Comparison of ENCODE assay signal across 8 cellular contexts in genomic region chr7:101857358-101857794, GRCh38. TPM values are rescaled to one million over a fixed set of nuclear protein-coding genes. Genes with fewer than 3 reads are reported as not detected.
DNase-seq lines count a peak whose midpoint lies in the region; ATAC-seq, FAIRE-seq and TF ChIP-seq lines count a peak whose summit lies in the region.

No MANE protein-coding gene starts in this region.

- TF ChIP-seq EP300 in HepG2 (IDR thresholded peaks at IDR 0.05; ENCODE audit: low read depth in 2 of 2, low read length in 2 of 2) (no peak), HepG2 (CRISPR knock-in tag; IDR thresholded peaks at IDR 0.05; ENCODE audit: borderline replicate concordance) (no peak)

- DNase-seq in CD8-positive, alpha-beta T cell = no peak
- no peak for DNase-seq in PC-3
- DNase-seq in HepG2 (ENCODE audit: low spot score) = no peak
- DNase-seq in NCI-H510A (lab: John Stamatoyannopoulos, UW) = no peak
- DNase-seq in NCI-H2029 treated with DMSO at 0.1 percent for 48 hours (lab: John Stamatoyannopoulos, UW) = no peak
- no peak for DNase-seq in D341Med (ENCODE audit: low spot score)
- DNase-seq in mesendoderm = no peak

- H3K79me2 ChIP-seq in PC-3 (ENCODE audit: low read length) (peaks cover 88% of the 10 kb centered on the region), HepG2 (ENCODE audit: insufficient read depth, low read length) (peaks cover 70% of the 10 kb centered on the region), mesendoderm (ENCODE audit: control insufficient read depth, insufficient read depth, low read length) (peaks cover 92% of the 10 kb centered on the region)

- H3K9me3 Mint-ChIP-seq in CD8-positive, alpha-beta T cell = no peaks in the 10 kb centered on the region

- peaks cover 7% of the 10 kb centered on the region for H3K79me1 ChIP-seq in mesendoderm (ENCODE audit: low read length)

- H2BK15ac ChIP-seq in mesendoderm (replicated peaks; ENCODE audit: low read depth) = no peak overlapping the region

- no peaks in the 10 kb centered on the region for H3K9me3 ChIP-seq in CD8-positive, alpha-beta T cell (ENCODE audit: low read length)
- H3K9me3 ChIP-seq in PC-3 (ENCODE audit: low read length) (no peaks in the 10 kb centered on the region), HepG2 (ENCODE audit: low read length) (no peaks in the 10 kb centered on the region)

- BruUV-seq in PC-3 (replicated peaks; lab: Mats Ljungman, UMichigan) (TSS peak; percentile 25), HepG2 (replicated peaks; lab: Mats Ljungman, UMichigan) (no TSS peak)

- peak overlapping the region; percentile 99 for H3K27ac Mint-ChIP-seq in CD8-positive, alpha-beta T cell

- no peaks in the 10 kb centered on the region for H3K27me3 ChIP-seq in CD8-positive, alpha-beta T cell (ENCODE audit: insufficient read depth, low read length)
- no peaks in the 10 kb centered on the region for H3K27me3 ChIP-seq in PC-3 (ENCODE audit: low read length)
- no peaks in the 10 kb centered on the region for H3K27me3 ChIP-seq in HepG2 (ENCODE audit: control insufficient read depth in 1 of 2, insufficient read depth in 2 of 2, low read length in 2 of 2)
- no peaks in the 10 kb centered on the region for H3K27me3 ChIP-seq in mesendoderm (ENCODE audit: insufficient read depth, low read length, poor library complexity)

- H3K36me3 ChIP-seq in CD8-positive, alpha-beta T cell (ENCODE audit: insufficient read depth, low read length) = no peaks in the 10 kb centered on the region
- H3K36me3 ChIP-seq in PC-3 (ENCODE audit: low read depth, low read length) (no peaks in the 10 kb centered on the region), HepG2 (replicated peaks in 1 of 2; ENCODE audit: control insufficient read depth in 1 of 2, insufficient read depth in 2 of 2, low read length in 2 of 2) (no peaks in the 10 kb centered on the region), mesendoderm (ENCODE audit: control insufficient read depth, insufficient read depth, low read length) (no peaks in the 10 kb centered on the region)

- peak overlapping the region; percentile 99 for H3K4me3 Mint-ChIP-seq in CD8-positive, alpha-beta T cell

- CTCF ChIA-PET in CD8-positive, alpha-beta T cell (lab: Charles Lee) = interaction anchor here (0.7 to 1.8 kb wide), 7 partner anchors 9 to 315 kb away, joined by 3 to 4 read pairs (median 3); no protein-coding TSS in a partner anchor
- CTCF ChIA-PET in PC-3 (lab: Charles Lee) = interaction anchor here (1.0 kb wide), 1 partner anchor 25 kb away, joined by 6 read pairs; no protein-coding TSS in a partner anchor
- CTCF ChIA-PET in HepG2 (lab: Yijun Ruan, JAX; ENCODE audit: low intra/inter-chr PET ratio, low total read pairs) = interaction anchor here (1.4 kb wide), 1 partner anchor 26 kb away, joined by 3 read pairs; no protein-coding TSS in a partner anchor

- H3K9me2 ChIP-seq in PC-3 (replicated peaks; ENCODE audit: low read length) = no peaks in the 10 kb centered on the region

- no peak overlapping the region for H3K23ac ChIP-seq in mesendoderm (ENCODE audit: low read length)

- H3K27ac ChIP-seq in CD8-positive, alpha-beta T cell (ENCODE audit: low read depth, low read length) = peak overlapping the region; percentile 62
- H3K27ac ChIP-seq in PC-3 (ENCODE audit: low read length) (peak overlapping the region; percentile 90), HepG2 (ENCODE audit: extremely low read length, insufficient read depth, low read length) (peak overlapping the region; percentile 29), mesendoderm (ENCODE audit: low read depth, low read length) (no peak overlapping the region)

- no peak overlapping the region for H2AFZ ChIP-seq in PC-3 (ENCODE audit: low read length)
- no peak overlapping the region for H2AFZ ChIP-seq in HepG2 (ENCODE audit: low read length)

- no peak overlapping the region for H3K56ac ChIP-seq in mesendoderm (ENCODE audit: low read length)

- no peak for TF ChIP-seq RAD21 in HepG2 (CRISPR knock-in tag; IDR thresholded peaks at IDR 0.05)

- ATAC-seq in CD8-positive, alpha-beta T cell = peak; percentile 6
- peak; percentile 21 for ATAC-seq in GM21367 (IDR thresholded peaks at IDR 0.05; ENCODE audit: unreplicated experiment)
- ATAC-seq in PC-3 = no peak
- ATAC-seq in HepG2 = no peak

- peak overlapping the region; percentile 69 for H3K4me3 ChIP-seq in CD8-positive, alpha-beta T cell (ENCODE audit: low read depth, low read length)
- H3K4me3 ChIP-seq in PC-3 (ENCODE audit: low read length) (peak overlapping the region; percentile 41; the same call in 1 of the 2 replicates), HepG2 (replicated peaks in 1 of 3; ENCODE audit: insufficient read depth in 1 of 3, low read depth in 2 of 3, low read length in 3 of 3) (no peak overlapping the region), mesendoderm (ENCODE audit: low read length) (no peak overlapping the region)

- H2BK5ac ChIP-seq in mesendoderm (ENCODE audit: low read length) = no peak overlapping the region

- no peak for FAIRE-seq in HepG2 (lab: Jason Lieb, UNC)

- POLR2A ChIA-PET in CD8-positive, alpha-beta T cell (lab: Charles Lee) = interaction anchor here (1.1 to 1.9 kb wide), 2 partner anchors 16 to 43 kb away, joined by 4 to 5 read pairs; no protein-coding TSS in a partner anchor
- POLR2A ChIA-PET in PC-3 (lab: Charles Lee; ENCODE audit: unreplicated experiment) (interaction anchor here (0.9 to 1.0 kb wide), 2 partner anchors 13 to 25 kb away, joined by 5 to 6 read pairs; no protein-coding TSS in a partner anchor), HepG2 (lab: Yijun Ruan, JAX) (interaction anchor here (0.9 to 2.1 kb wide), 6 partner anchors 8 to 264 kb away, joined by 3 to 9 read pairs (median 6); partner anchors contain the start of gene CUX1)

- peaks cover 50% of the 10 kb centered on the region for H3K4me1 Mint-ChIP-seq in CD8-positive, alpha-beta T cell (ENCODE audit: low read depth)

- H2BK120ac ChIP-seq in mesendoderm (ENCODE audit: low read depth, low read length) = no peak overlapping the region

- peak overlapping the region; percentile 65 for H3K9ac ChIP-seq in PC-3 (ENCODE audit: low read length)
- H3K9ac ChIP-seq in HepG2 (ENCODE audit: insufficient read depth, low read depth, low read length) = no peak overlapping the region
- no peak overlapping the region for H3K9ac ChIP-seq in mesendoderm (ENCODE audit: low read length)

- H3K18ac ChIP-seq in mesendoderm (ENCODE audit: low read length) = no peak overlapping the region

- no peak for TF ChIP-seq CTCF in CD8-positive, alpha-beta T cell (IDR thresholded peaks at IDR 0.05)
- no peak for TF ChIP-seq CTCF in PC-3 (conservative IDR thresholded peaks at IDR 0.05; ENCODE audit: low read depth, low read length)
- TF ChIP-seq CTCF in HepG2 (CRISPR knock-in tag; IDR thresholded peaks at IDR 0.05) = no peak

- no peak overlapping the region for H4K5ac ChIP-seq in mesendoderm (ENCODE audit: low read length)

- peaks cover 20% of the 10 kb centered on the region for H3K4me1 ChIP-seq in CD8-positive, alpha-beta T cell (ENCODE audit: insufficient read depth, low read length)
- H3K4me1 ChIP-seq in PC-3 (ENCODE audit: insufficient read depth, low read length) = peaks cover 23% of the 10 kb centered on the region
- peaks cover 74% of the 10 kb centered on the region for H3K4me1 ChIP-seq in HepG2 (ENCODE audit: insufficient read depth, low read length)
- H3K4me1 ChIP-seq in mesendoderm (ENCODE audit: control insufficient read depth, low read depth, low read length) = peaks cover 18% of the 10 kb centered on the region

- H2AK5ac ChIP-seq in mesendoderm (ENCODE audit: low read length) = no peak overlapping the region

- TF ChIP-seq POLR2A in HepG2 (IDR thresholded peaks at IDR 0.05; ENCODE audit: insufficient read depth in 1 of 2, low read depth in 2 of 2, low read length in 2 of 2) = no peak

- peak overlapping the region; percentile 56 for H3K4me2 ChIP-seq in PC-3 (ENCODE audit: low read length)
- peak overlapping the region; percentile 97 for H3K4me2 ChIP-seq in HepG2 (ENCODE audit: low read depth, low read length)
- no peak overlapping the region for H3K4me2 ChIP-seq in mesendoderm (ENCODE audit: low read length)

- H4K20me1 ChIP-seq in PC-3 (ENCODE audit: low read length) (no peaks in the 10 kb centered on the region), HepG2 (ENCODE audit: insufficient read depth, low read length) (peaks cover 32% of the 10 kb centered on the region)

- no peaks in the 10 kb centered on the region for H3K27me3 Mint-ChIP-seq in CD8-positive, alpha-beta T cell (ENCODE audit: low read depth)

- no peaks in the 10 kb centered on the region for H3F3A ChIP-seq in PC-3 (ENCODE audit: low read length, unreplicated experiment)

- no peak overlapping the region for H3K4ac ChIP-seq in mesendoderm (ENCODE audit: low read depth, low read length)

- H3K36me3 Mint-ChIP-seq in CD8-positive, alpha-beta T cell = peaks cover 3% of the 10 kb centered on the region

- no peak overlapping the region for H4K8ac ChIP-seq in mesendoderm (ENCODE audit: low read depth, low read length)

- in situ Hi-C loops in HepG2 (cut with HindIII; ENCODE audit: extremely low pct_ligation_motif_present, low pct_unique_long_range_greater_than_20kb) = no loop called here

- 92% methylated on average over 11 of the region's 11 CpGs for WGBS in HepG2 (ENCODE audit: low lambda C conversion rate)
- WGBS in mesendoderm (ENCODE audit: extremely low coverage, insufficient coverage, low lambda C conversion rate) = no CpG with 5 or more reads among the region's 11 CpGs

- intact Hi-C loops in CD8-positive, alpha-beta T cell (cut with DNase I, micrococcal nuclease) = loop anchor here (1.0 to 2.0 kb wide), 4 partner anchors 42 to 169 kb away; no protein-coding TSS in a partner anchor
- intact Hi-C loops in PC-3 (cut with micrococcal nuclease) (loop anchor here (2.0 to 10.0 kb wide), 2 partner anchors 43 to 267 kb away; no protein-coding TSS in a partner anchor), HepG2 (cut with micrococcal nuclease; ENCODE audit: unreplicated experiment) (loop anchor here (2.0 to 5.0 kb wide), 2 partner anchors 25 to 40 kb away; partner anchors contain the start of gene CUX1)

RNA-seq across cellular contexts. Expression of gene CUX1, which starts 40.0 kb away (rescaled TPM):
- 10 to 100 TPM; 40.3 to 41.0 TPM for total RNA-seq in CD8-positive, alpha-beta T cell
- 39.6 and 44.5 TPM in 2 replicates for total RNA-seq in PC-3 (2014; rRNA removed)
- 13.7 and 21.7 TPM in 2 replicates for total RNA-seq in HepG2 (2016; rRNA removed; fragmentation: Illumina TruSeq; extraction: Trizol)
- total RNA-seq in HepG2 (2016; cell fraction: cytosol; rRNA removed; fragmentation: Illumina TruSeq; extraction: Trizol; ENCODE audit: low read depth) = 11.4 and 13.0 TPM in 2 replicates
- total RNA-seq in HepG2 (2016; cell fraction: insoluble cytoplasmic fraction; rRNA removed; fragmentation: Illumina TruSeq; extraction: Trizol) = 13.2 and 19.0 TPM in 2 replicates
- 12.9 and 17.8 TPM in 2 replicates for total RNA-seq in HepG2 (2016; cell fraction: membrane; rRNA removed; fragmentation: Illumina TruSeq; extraction: Trizol)
- 34.3 and 34.4 TPM in 2 replicates for total RNA-seq in HepG2 (2016; cell fraction: nucleus; rRNA removed; fragmentation: Illumina TruSeq; extraction: Trizol)
- polyA plus RNA-seq in HepG2 (2011; rRNA removed) = 14.9 and 17.8 TPM in 2 replicates
- polyA plus RNA-seq in HepG2 (2011; cell fraction: cytosol; rRNA removed) = 11.7 and 14.5 TPM in 2 replicates
- 19.5 and 20.4 TPM in 2 replicates for polyA plus RNA-seq in HepG2 (2011; cell fraction: nucleus; rRNA removed)
- 17.6 and 19.7 TPM in 2 replicates for polyA plus RNA-seq in HepG2 (2012)
- polyA plus RNA-seq in HepG2 (2016; cell fraction: cytosol; fragmentation: Illumina TruSeq; extraction: Trizol; ENCODE audit: low read depth) = 7.4 and 8.5 TPM in 2 replicates
- polyA plus RNA-seq in HepG2 (2016; cell fraction: insoluble cytoplasmic fraction; fragmentation: Illumina TruSeq; extraction: Trizol; ENCODE audit: low read depth) = 16.3 and 20.7 TPM in 2 replicates
- polyA plus RNA-seq in HepG2 (2016; cell fraction: membrane; fragmentation: Illumina TruSeq; extraction: Trizol; ENCODE audit: low read depth) = 17.8 and 18.3 TPM in 2 replicates
- 20.0 and 22.4 TPM in 2 replicates for polyA plus RNA-seq in HepG2 (2016; cell fraction: nucleus; fragmentation: Illumina TruSeq; extraction: Trizol; ENCODE audit: insufficient read depth, low read depth)
- polyA minus RNA-seq in HepG2 (2011; rRNA and poly(A)+ RNA removed; ENCODE audit: low replicate concordance) = 17.5 and 23.0 TPM in 2 replicates
- polyA minus RNA-seq in HepG2 (2011; cell fraction: cytosol; rRNA and poly(A)+ RNA removed) = 9.6 and 10.6 TPM in 2 replicates
- polyA minus RNA-seq in HepG2 (2011; cell fraction: nucleus; rRNA and poly(A)+ RNA removed) = 65.1 and 68.5 TPM in 2 replicates
- polyA plus RNA-seq in mesendoderm (2013, experiment 1 of 2) = 35.0 TPM
- polyA plus RNA-seq in mesendoderm (2013, experiment 2 of 2) = 35.9 TPM

Comparison
In these comparisons a context has a peak if more than half of its experiments do, and no peak if none do; other contexts are left out.
1. ATAC-seq: peak in CD8-positive, alpha-beta T cell (single experiment) and GM21367 (single experiment); none in PC-3 (single experiment) and HepG2 (single experiment).
2. H3K4me3 ChIP-seq: peak in CD8-positive, alpha-beta T cell (single experiment) and PC-3 (single experiment); none in HepG2 (0 of 3) and mesendoderm (single experiment).